Comparison of ENCODE assay signal across 8 cellular contexts in the genomic region with DNA sequence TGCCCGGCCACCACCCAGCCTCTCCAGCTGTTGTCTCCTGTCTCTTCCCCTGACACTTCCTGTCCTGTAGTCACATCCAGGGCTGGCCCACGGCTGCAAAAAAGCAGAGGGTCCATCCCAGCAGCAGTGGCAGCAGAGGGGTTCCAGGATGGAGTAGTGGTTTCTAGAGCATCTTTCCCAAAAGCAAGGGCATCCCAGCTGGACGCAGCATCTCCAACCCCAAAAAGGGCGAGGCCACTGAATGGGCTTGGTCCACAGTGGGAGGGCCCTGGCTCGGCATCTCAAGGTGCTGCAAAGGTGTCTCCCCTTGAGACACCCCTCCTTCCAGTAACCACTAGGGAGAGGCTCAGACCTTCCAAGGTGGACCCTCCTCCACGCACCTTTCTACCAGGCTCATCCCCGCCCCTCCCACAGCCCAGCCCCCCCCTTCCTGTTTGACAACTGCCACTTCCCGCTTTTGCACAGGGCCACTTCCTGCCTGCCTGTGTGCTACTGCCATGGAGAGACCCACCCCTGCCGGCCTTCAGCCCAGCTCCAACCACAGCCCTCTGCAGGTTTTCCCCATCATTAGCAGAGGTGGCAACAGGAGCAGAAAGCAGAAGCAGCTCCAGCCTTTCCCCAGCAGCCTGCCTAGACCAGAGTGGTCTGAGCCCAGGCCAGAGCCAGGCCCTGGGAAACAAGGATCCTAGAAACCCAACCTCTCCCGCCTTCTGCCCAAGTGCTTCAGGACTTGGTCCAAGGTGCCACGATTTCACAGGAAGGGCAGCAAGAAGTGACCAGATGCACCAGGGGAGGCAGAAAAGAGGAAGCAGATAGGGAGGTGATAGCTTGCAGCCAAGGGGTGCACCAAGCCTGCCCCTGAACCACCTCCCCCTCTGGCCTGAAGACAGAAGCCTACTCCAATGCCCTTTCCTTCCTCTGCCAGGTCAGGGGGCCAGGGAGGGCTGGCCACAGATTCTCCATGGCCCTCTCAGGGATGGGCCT. TPM values are rescaled to one million over a fixed set of nuclear protein-coding genes. Genes with fewer than 3 reads are reported as not detected.
A peak's percentile ranks its signal among the peaks of the same experiment; 100 is the strongest.
DNase-seq lines count a peak whose midpoint lies in the region; ATAC-seq, FAIRE-seq and TF ChIP-seq lines count a peak whose summit lies in the region.

No MANE protein-coding gene starts in this region.

- H3K4me1 ChIP-seq in BLaER1 treated with 17β-estradiol and CSF1 and Interleukin-3, amounts not matched to agents 10 nM and 100 nM, result peaks cover 44 to 77% (median 63%) of the 10 kb centered on the region in 10 experiments
- no peaks in the 10 kb centered on the region for H3K4me1 ChIP-seq in right lobe of liver

- FAIRE-seq in urothelium cell line (lab: Jason Lieb, UNC), result peak; percentile 30

- TF ChIP-seq POLR2A in right lobe of liver (IDR thresholded peaks at IDR 0.05), result no peak

- no peak for TF ChIP-seq CTCF in right lobe of liver (IDR thresholded peaks at IDR 0.05)

- 70% methylated on average over 6 of the region's 11 CpGs for WGBS in right lobe of liver (ENCODE audit: insufficient coverage, low coverage, low lambda C conversion rate, missing lambda C conversion rate)

- peak overlapping the region; percentile 82 for H3K4me3 Mint-ChIP-seq in activated T-helper 2 cell treated with anti-CD3 and anti-CD28 coated beads, Interferon-gamma antibody, Interleukin-2, Interleukin-4, amounts not matched to agents 10 μg/mL and 5 μg/mL and 100 μg/mL, durations not matched to agents 14 hours and 24 hours and 36 hours (ENCODE audit: low read depth)

- no peaks in the 10 kb centered on the region for H3K27me3 Mint-ChIP-seq in activated T-helper 2 cell treated with anti-CD3 and anti-CD28 coated beads, Interferon-gamma antibody, Interleukin-2, Interleukin-4, amounts not matched to agents 10 μg/mL and 5 μg/mL and 100 μg/mL, durations not matched to agents 14 hours and 24 hours and 36 hours (ENCODE audit: low read depth)

- no peaks in the 10 kb centered on the region for H3K9me3 ChIP-seq in BLaER1 treated with 17β-estradiol and CSF1 and Interleukin-3, amounts not matched to agents 10 nM and 100 nM (replicated peaks in 1 of 11)
- H3K9me3 ChIP-seq in right lobe of liver, result no peaks in the 10 kb centered on the region

- H3K36me3 ChIP-seq in BLaER1 treated with 17β-estradiol and CSF1 and Interleukin-3, amounts not matched to agents 10 nM and 100 nM, result peaks cover 19 to 65% (median 40%) of the 10 kb centered on the region in 11 experiments; a peak in 21 of 22 replicates
- peaks cover 0 to 5% (median 0%) of the 10 kb centered on the region in 4 donors for H3K36me3 ChIP-seq in right lobe of liver

- no peaks in the 10 kb centered on the region for H3K9me3 Mint-ChIP-seq in activated T-helper 2 cell treated with anti-CD3 and anti-CD28 coated beads, Interferon-gamma antibody, Interleukin-2, Interleukin-4, amounts not matched to agents 10 μg/mL and 5 μg/mL and 100 μg/mL, durations not matched to agents 14 hours and 24 hours and 36 hours

- no peaks in the 10 kb centered on the region for H3K27me3 ChIP-seq in BLaER1 treated with 17β-estradiol and CSF1 and Interleukin-3, amounts not matched to agents 10 nM and 100 nM
- no peaks in the 10 kb centered on the region for H3K27me3 ChIP-seq in right lobe of liver

- H3K36me3 Mint-ChIP-seq in activated T-helper 2 cell treated with anti-CD3 and anti-CD28 coated beads, Interferon-gamma antibody, Interleukin-2, Interleukin-4, amounts not matched to agents 10 μg/mL and 5 μg/mL and 100 μg/mL, durations not matched to agents 14 hours and 24 hours and 36 hours (ENCODE audit: low read depth), result peaks cover 35% of the 10 kb centered on the region

- peak overlapping the region; percentile 66 to 98 (median 92) for H3K4me2 ChIP-seq in BLaER1 treated with 17β-estradiol and CSF1 and Interleukin-3, amounts not matched to agents 10 nM and 100 nM

- ATAC-seq in GM21528 (IDR thresholded peaks at IDR 0.05; ENCODE audit: low FRiP score, unreplicated experiment) (peak; percentile 75), right lobe of liver (peak; percentile 68 to 82 (median 74)), HG03439 (IDR thresholded peaks at IDR 0.05; ENCODE audit: unreplicated experiment) (no peak)

- peaks cover 58% of the 10 kb centered on the region for H3K4me1 Mint-ChIP-seq in activated T-helper 2 cell treated with anti-CD3 and anti-CD28 coated beads, Interferon-gamma antibody, Interleukin-2, Interleukin-4, amounts not matched to agents 10 μg/mL and 5 μg/mL and 100 μg/mL, durations not matched to agents 14 hours and 24 hours and 36 hours (ENCODE audit: low read depth)

- intact Hi-C loops in activated T-helper 2 cell treated with anti-CD3 and anti-CD28 coated beads, Interferon-gamma antibody, Interleukin-2, Interleukin-4, amounts not matched to agents 10 μg/mL and 5 μg/mL and 100 μg/mL, durations not matched to agents 14 hours and 24 hours and 36 hours (cut with micrococcal nuclease), result loop anchor here (1.0 kb wide), 1 partner anchor 8 kb away; no protein-coding TSS in a partner anchor
- intact Hi-C loops in right lobe of liver (cut with DNase I), result no loop called here

- peaks cover 0 to 3% (median 0%) of the 10 kb centered on the region in 11 experiments; a peak in 5 of 22 replicates for H4K20me1 ChIP-seq in BLaER1 treated with 17β-estradiol and CSF1 and Interleukin-3, amounts not matched to agents 10 nM and 100 nM

- peak overlapping the region; percentile 96 for H3K27ac Mint-ChIP-seq in activated T-helper 2 cell treated with anti-CD3 and anti-CD28 coated beads, Interferon-gamma antibody, Interleukin-2, Interleukin-4, amounts not matched to agents 10 μg/mL and 5 μg/mL and 100 μg/mL, durations not matched to agents 14 hours and 24 hours and 36 hours

- peak overlapping the region; percentile 25 to 72 (median 63); a peak in 20 of 22 replicates for H3K9ac ChIP-seq in BLaER1 treated with 17β-estradiol and CSF1 and Interleukin-3, amounts not matched to agents 10 nM and 100 nM

- H3K4me3 ChIP-seq in BLaER1 treated with 17β-estradiol and CSF1 and Interleukin-3, amounts not matched to agents 10 nM and 100 nM, result peak overlapping the region in 7 of 10 experiments; percentile 2 to 56 (median 44); a peak in 11 of 20 replicates
- H3K4me3 ChIP-seq in right lobe of liver, result no peak overlapping the region

- DNase-seq in NCI-H69 (lab: John Stamatoyannopoulos, UW) (peak; percentile 8), right lobe of liver (peak in 2 of 3 donors; percentile 59 to 78), urothelium cell line (ENCODE audit: low spot score) (no peak), NCI-H446 (lab: John Stamatoyannopoulos, UW) (no peak)
- DNase-seq in activated T-helper 2 cell treated with anti-CD3 and anti-CD28 coated beads, Interferon-gamma antibody, Interleukin-2, Interleukin-4, amounts not matched to agents 10 μg/mL and 5 μg/mL and 100 μg/mL, durations not matched to agents 14 hours and 24 hours and 36 hours (ENCODE audit: low spot score), result peak; percentile 45

- H3K27ac ChIP-seq in BLaER1 treated with 17β-estradiol and CSF1 and Interleukin-3, amounts not matched to agents 10 nM and 100 nM, result peak overlapping the region in 10 of 11 experiments; percentile 46 to 82 (median 79); a peak in 19 of 22 replicates
- peak overlapping the region in 2 of 3 donors; percentile 29 to 57 for H3K27ac ChIP-seq in right lobe of liver

RNA-seq across cellular contexts. Expression of a gene that starts 8.6 kb away (rescaled TPM):
- 25.8 and 26.4 TPM in 2 replicates for total RNA-seq in activated T-helper 2 cell treated with anti-CD3 and anti-CD28 coated beads, Interferon-gamma antibody, Interleukin-2, Interleukin-4, amounts not matched to agents 10 μg/mL and 5 μg/mL and 100 μg/mL, durations not matched to agents 14 hours and 24 hours and 36 hours
- 10 to 100 TPM in 2 of 6 experiments, 1 to 10 TPM in 4; 8.3 to 10.7 (median 9.4) TPM for total RNA-seq in right lobe of liver

RNA-seq across cellular contexts. Expression of a gene that starts 45.2 kb away (rescaled TPM):
- 1.7 and 1.8 TPM in 2 replicates for total RNA-seq in activated T-helper 2 cell treated with anti-CD3 and anti-CD28 coated beads, Interferon-gamma antibody, Interleukin-2, Interleukin-4, amounts not matched to agents 10 μg/mL and 5 μg/mL and 100 μg/mL, durations not matched to agents 14 hours and 24 hours and 36 hours
- total RNA-seq in right lobe of liver, result 1 to 10 TPM in 2 of 6 experiments, under 1 TPM in 4; 0.24 to 4.3 (median 0.87) TPM

RNA-seq across cellular contexts. Expression of a gene that starts 54.4 kb away (rescaled TPM):
- 46.5 and 46.9 TPM in 2 replicates for total RNA-seq in activated T-helper 2 cell treated with anti-CD3 and anti-CD28 coated beads, Interferon-gamma antibody, Interleukin-2, Interleukin-4, amounts not matched to agents 10 μg/mL and 5 μg/mL and 100 μg/mL, durations not matched to agents 14 hours and 24 hours and 36 hours
- 10 to 100 TPM in 5 of 6 experiments, 1 to 10 TPM in 1; 9.5 to 14.8 (median 12.2) TPM for total RNA-seq in right lobe of liver

Comparison
In these comparisons a context has a peak if more than half of its experiments do, and no peak if none do; other contexts are left out.
1. H3K4me3 ChIP-seq: peak in BLaER1 treated with 17β-estradiol and CSF1 and Interleukin-3, amounts not matched to agents 10 nM and 100 nM (7 of 10); none in right lobe of liver (0 of 3).
2. DNase-seq: peak in NCI-H69 (single experiment), activated T-helper 2 cell treated with anti-CD3 and anti-CD28 coated beads, Interferon-gamma antibody, Interleukin-2, Interleukin-4, amounts not matched to agents 10 μg/mL and 5 μg/mL and 100 μg/mL, durations not matched to agents 14 hours and 24 hours and 36 hours (single experiment) and right lobe of liver (2 of 3); none in urothelium cell line (single experiment) and NCI-H446 (0 of 2).